Comparison of ENCODE assay signal across 9 cellular contexts in genomic region chr1:77373702-77374101, GRCh38.
"Had no signal": no experiment of that assay in that cellular context is flagged by ENCODE, and none has a peak within 500 bp of the region (broad histone marks: within the 10 kb centered on the region; RNA-seq: fewer than 3 reads in every experiment).

No MANE protein-coding gene starts in this region.

- H3K4me1 Mint-ChIP-seq: IgD-negative memory B cell had no signal

- H3K9me3 Mint-ChIP-seq: H9, IgD-negative memory B cell had no signal

- H3K4me3 ChIP-seq: GM23248 had no signal

- H2AFZ ChIP-seq: GM23248 had no signal

- H3K9ac ChIP-seq: GM23248, KMS-11 had no signal

- H3K27ac Mint-ChIP-seq: H9, IgD-negative memory B cell had no signal

- DNase-seq: GM23248, GOT3, H9, HCEC 1CT, KBM-7 had no signal

- H3K4me3 Mint-ChIP-seq: H9, IgD-negative memory B cell had no signal

- FAIRE-seq: H54 had no signal

- H3K4me2 ChIP-seq: KMS-11 had no signal

- H3K27ac ChIP-seq: GM23248, HL-60, KMS-11 had no signal

- H3K36me3 Mint-ChIP-seq: IgD-negative memory B cell had no signal
